ENCODE assay signal across 26 cellular contexts in genomic region chrX:78769933-78770332, GRCh38. TPM values are rescaled to one million over a fixed set of nuclear protein-coding genes. Genes with fewer than 3 reads are reported as not detected.
A peak's percentile ranks its signal among the peaks of the same experiment; 100 is the strongest.
DNase-seq lines count a peak whose midpoint lies in the region; ATAC-seq and TF ChIP-seq lines count a peak whose summit lies in the region.
"Had no signal": no experiment of that assay in that cellular context is flagged by ENCODE, and none has a peak within 500 bp of the region (broad histone marks: within the 10 kb centered on the region; RNA-seq: fewer than 3 reads in every experiment).

No MANE protein-coding gene starts in this region.

- H3K23ac ChIP-seq in mesenchymal stem cell (ENCODE audit: low read length in 2 of 2), result no peak overlapping the region

- H3K27me3 Mint-ChIP-seq in neural progenitor cell (ENCODE audit: insufficient read depth, low read depth), result peaks cover 10% of the 10 kb centered on the region
- H3K27me3 Mint-ChIP-seq: CD8-positive, alpha-beta memory T cell had no signal

- H2AFZ ChIP-seq in neural progenitor cell (replicated peaks) (no peak overlapping the region), mesenchymal stem cell (ENCODE audit: low read depth, low read length) (no peak overlapping the region)

- H3K4ac ChIP-seq in mesenchymal stem cell (ENCODE audit: low read depth in 1 of 2, low read length in 2 of 2), result no peak overlapping the region

- H3K27ac Mint-ChIP-seq in neural progenitor cell, result peak overlapping the region; percentile 47
- H3K27ac Mint-ChIP-seq: CD14-positive monocyte; CD8-positive, alpha-beta memory T cell; H9 had no signal

- peaks cover 25% of the 10 kb centered on the region for H3F3A ChIP-seq in neural progenitor cell (ENCODE audit: low read depth)

- H3K4me1 ChIP-seq in neural progenitor cell (peaks cover 24% of the 10 kb centered on the region), mesenchymal stem cell (ENCODE audit: control insufficient read depth, insufficient read depth, low read depth, low read length) (no peaks in the 10 kb centered on the region)
- H3K4me1 ChIP-seq: BE2C had no signal

- H3K18ac ChIP-seq in mesenchymal stem cell (ENCODE audit: low read depth in 1 of 2, low read length in 2 of 2), result no peak overlapping the region

- ATAC-seq in stimulated activated naive CD8-positive, alpha-beta T cell treated with anti-CD3 and anti-CD28 coated beads, Interleukin-15, Interleukin-2, amounts not matched to agents 100 U/mL and 50 U/mL, for 24 hours, result no peak
- ATAC-seq: Panc1 had no signal

- H3K9me3 ChIP-seq in neural progenitor cell (ENCODE audit: low read depth), result peaks cover 4% of the 10 kb centered on the region
- H3K9me3 ChIP-seq in mesenchymal stem cell (ENCODE audit: control insufficient read depth, low read length), result no peaks in the 10 kb centered on the region
- H3K9me3 ChIP-seq: BE2C had no signal

- peaks cover 2% of the 10 kb centered on the region for H3K36me3 Mint-ChIP-seq in neural progenitor cell
- H3K36me3 Mint-ChIP-seq: CD14-positive monocyte; CD8-positive, alpha-beta memory T cell had no signal

- H3K9me3 Mint-ChIP-seq in neural progenitor cell, result peaks cover 8% of the 10 kb centered on the region
- H3K9me3 Mint-ChIP-seq: CD8-positive, alpha-beta memory T cell had no signal

- H2BK120ac ChIP-seq in mesenchymal stem cell (ENCODE audit: low read depth, low read length), result no peak overlapping the region

- H3K27me3 ChIP-seq in neural progenitor cell, result no peaks in the 10 kb centered on the region
- no peaks in the 10 kb centered on the region for H3K27me3 ChIP-seq in mesenchymal stem cell (ENCODE audit: control insufficient read depth in 1 of 2, insufficient read depth in 1 of 2, low read length in 2 of 2)
- H3K27me3 ChIP-seq: BE2C had no signal

- H3K27ac ChIP-seq in neural progenitor cell (peak overlapping the region; percentile 80), mesenchymal stem cell (ENCODE audit: low read length, poor library complexity, severe bottlenecking) (no peak overlapping the region)
- H3K27ac ChIP-seq: 22Rv1, SK-N-MC had no signal

- H3K4me3 Mint-ChIP-seq in neural progenitor cell, result peak overlapping the region; percentile 24
- H3K4me3 Mint-ChIP-seq: CD14-positive monocyte; CD8-positive, alpha-beta memory T cell; H9 had no signal

- H3K14ac ChIP-seq in mesenchymal stem cell (ENCODE audit: low read length in 2 of 2), result no peak overlapping the region

- H4K91ac ChIP-seq in mesenchymal stem cell (ENCODE audit: low read length), result no peak overlapping the region

- no peak overlapping the region for H2BK15ac ChIP-seq in mesenchymal stem cell (ENCODE audit: low read depth, poor library complexity, severe bottlenecking)

- H3K4me1 Mint-ChIP-seq in neural progenitor cell, result peaks cover 15% of the 10 kb centered on the region
- H3K4me1 Mint-ChIP-seq: CD14-positive monocyte; CD8-positive, alpha-beta memory T cell had no signal

- H3K9ac ChIP-seq in neural progenitor cell, result no peak overlapping the region
- no peak overlapping the region for H3K9ac ChIP-seq in mesenchymal stem cell (ENCODE audit: low read length)

- H2BK12ac ChIP-seq in mesenchymal stem cell (ENCODE audit: low read length in 2 of 2), result no peak overlapping the region

- H3K79me1 ChIP-seq in mesenchymal stem cell (replicated peaks; ENCODE audit: low read length, poor library complexity, severe bottlenecking), result no peaks in the 10 kb centered on the region

- H3K4me3 ChIP-seq in neural progenitor cell (no peak overlapping the region), mesenchymal stem cell (ENCODE audit: insufficient read depth in 1 of 2, low read depth in 1 of 2, low read length in 2 of 2) (no peak overlapping the region)
- H3K4me3 ChIP-seq: SK-N-MC had no signal

- TF ChIP-seq CTCF in neural progenitor cell (IDR thresholded peaks at IDR 0.05), result no peak

- H2BK5ac ChIP-seq in mesenchymal stem cell (ENCODE audit: low read depth, low read length, poor library complexity, severe bottlenecking), result no peak overlapping the region

- H3K4me2 ChIP-seq in neural progenitor cell (peak overlapping the region; percentile 62), mesenchymal stem cell (ENCODE audit: low read length, poor library complexity, severe bottlenecking) (no peak overlapping the region)

- H3K79me2 ChIP-seq in neural progenitor cell (ENCODE audit: low read depth), result no peaks in the 10 kb centered on the region

- H2AK5ac ChIP-seq in mesenchymal stem cell (ENCODE audit: low read length, severe bottlenecking), result no peak overlapping the region

- H4K8ac ChIP-seq in mesenchymal stem cell (ENCODE audit: low read length), result no peak overlapping the region

- H3K36me3 ChIP-seq in neural progenitor cell (no peaks in the 10 kb centered on the region), mesenchymal stem cell (ENCODE audit: control insufficient read depth in 1 of 2, insufficient read depth in 2 of 2, low read depth in 1 of 2, low read length in 2 of 2) (no peaks in the 10 kb centered on the region)
- H3K36me3 ChIP-seq: BE2C had no signal

- DNase-seq in ELF-1 (ENCODE audit: low read depth, low spot score) (peak; percentile 10), ecto neural progenitor cell (ENCODE audit: low spot score) (peak; percentile 53), iPS-NIHi11 (ENCODE audit: low spot score) (peak; percentile 8), neural progenitor cell (ENCODE audit: low spot score) (peak; percentile 80), mesenchymal stem cell (no peak), AML-193 (lab: John Stamatoyannopoulos, UW) (no peak), T-helper 9 cell (no peak)
- DNase-seq in stimulated activated naive CD8-positive, alpha-beta T cell treated with anti-CD3 and anti-CD28 coated beads, Interleukin-15, Interleukin-2, amounts not matched to agents 100 U/mL and 50 U/mL, for 24 hours, result no peak
- DNase-seq: BE2C; Calu3; CD8-positive, alpha-beta memory T cell; DMS153; DND-41; H9; KBM-7; MM.1S; NCI-H1417; NCI-H1694 treated with DMSO at 0.1 percent for 48 hours; NCI-H2081; NCI-H2227 treated with DMSO at 0.1 percent for 48 hours; SHP77 treated with DMSO at 0.1 percent for 48 hours had no signal

- no peaks in the 10 kb centered on the region for H4K20me1 ChIP-seq in neural progenitor cell (ENCODE audit: low read depth)

RNA-seq across cellular contexts. Expression of gene LPAR4, which starts 22.4 kb away (rescaled TPM):
- 49.1 and 63.6 TPM in 2 replicates for total RNA-seq in neural progenitor cell (ENCODE audit: low replicate concordance)
- polyA plus RNA-seq in mesenchymal stem cell (2013, experiment 1 of 2), result 0.39 TPM
- polyA plus RNA-seq in mesenchymal stem cell (2013, experiment 2 of 2), result 0.52 TPM
- total RNA-seq: Calu3; CD8-positive, alpha-beta memory T cell; NCI-H460 had no signal
- polyA plus RNA-seq: CD14-positive monocyte; CD8-positive, alpha-beta memory T cell had no signal

Comparison
In these comparisons a context has a peak if more than half of its experiments do, and no peak if none do; other contexts are left out.
1. DNase-seq: peak in ELF-1 (single experiment), ecto neural progenitor cell (single experiment), iPS-NIHi11 (single experiment) and neural progenitor cell (single experiment); none in mesenchymal stem cell (single experiment), AML-193 (0 of 2), T-helper 9 cell (single experiment) and stimulated activated naive CD8-positive, alpha-beta T cell treated with anti-CD3 and anti-CD28 coated beads, Interleukin-15, Interleukin-2, amounts not matched to agents 100 U/mL and 50 U/mL, for 24 hours (single experiment).